In the genomic region with DNA sequence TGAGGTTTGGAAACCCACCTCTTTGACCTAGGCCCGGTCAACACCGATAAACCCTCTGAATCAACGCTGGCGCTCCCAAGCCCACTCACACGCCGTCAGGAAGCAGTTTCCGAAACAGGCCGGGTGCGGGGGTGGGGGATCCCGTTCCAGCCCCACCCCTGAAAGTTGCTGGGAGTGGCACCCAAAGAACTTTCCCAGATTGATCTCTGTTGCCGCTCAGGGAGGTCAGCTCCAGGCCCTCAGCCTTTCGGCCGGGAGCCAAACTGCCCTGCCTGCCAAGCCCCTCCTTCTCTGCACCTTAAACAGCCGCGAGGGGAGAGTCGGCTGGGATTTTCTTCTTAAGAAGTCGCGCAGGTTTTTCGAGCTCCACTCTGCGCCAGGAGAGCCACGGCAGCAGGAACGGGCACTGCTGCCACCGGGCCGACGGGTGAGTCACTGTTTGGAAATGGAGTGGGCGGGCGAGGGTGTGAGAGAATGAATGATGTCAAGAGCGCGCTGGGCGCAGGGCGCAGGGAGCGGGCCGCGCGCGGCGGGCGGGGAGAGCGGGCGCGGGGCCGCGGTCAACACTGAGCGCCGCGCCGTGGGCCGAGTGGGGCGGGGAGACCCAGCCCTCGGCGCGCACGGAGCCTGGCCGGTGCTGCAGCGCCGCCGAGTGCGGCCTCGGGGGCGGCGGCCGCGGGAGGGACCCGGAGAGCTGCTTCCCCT, we compare ENCODE assay signal across 8 cellular contexts. TPM values are rescaled to one million over a fixed set of nuclear protein-coding genes. Genes with fewer than 3 reads are reported as not detected.
DNase-seq lines count a peak whose midpoint lies in the region; ATAC-seq and TF ChIP-seq lines count a peak whose summit lies in the region.

A gene (plus strand): TSS at position 566 of the 705 bp plus-strand sequence. CDS start 70,622 bp downstream, outside the sequence.

- peak; percentile 77 for DNase-seq in COR-L47 (lab: John Stamatoyannopoulos, UW)
- DNase-seq in body of pancreas, result peak; percentile 90 to 95 (median 94)
- peak; percentile 11 for DNase-seq in iPS DF 6.9 (ENCODE audit: low read depth, low spot score)
- DNase-seq in renal cortical epithelial cell (ENCODE audit: low read depth), result peak; percentile 93
- DNase-seq in effector memory CD4-positive, alpha-beta T cell, result no peak

- H3K36me3 ChIP-seq in body of pancreas (replicated peaks in 1 of 2; ENCODE audit: insufficient read depth in 1 of 2, low read depth in 2 of 2) (no peaks in the 10 kb centered on the region), iPS DF 6.9 (ENCODE audit: control insufficient read depth, insufficient read depth, low read length) (no peaks in the 10 kb centered on the region)
- no peaks in the 10 kb centered on the region for H3K36me3 ChIP-seq in effector memory CD4-positive, alpha-beta T cell (ENCODE audit: control insufficient read depth, insufficient read depth, low read length)

- H3K9me3 ChIP-seq in body of pancreas (no peaks in the 10 kb centered on the region), iPS DF 6.9 (ENCODE audit: control insufficient read depth, insufficient read depth, low read length) (no peaks in the 10 kb centered on the region)
- H3K9me3 ChIP-seq in effector memory CD4-positive, alpha-beta T cell (ENCODE audit: control insufficient read depth, low read length), result no peaks in the 10 kb centered on the region

- H3K27me3 Mint-ChIP-seq in T-helper 1 cell treated with Interleukin-12 subunit alpha and Interleukin-12 subunit beta and Interleukin-4 antibody, amounts not matched to agents 30 μg/mL and 1 μg/mL, for 36 hours (ENCODE audit: low read depth), result peaks cover 54% of the 10 kb centered on the region

- no peaks in the 10 kb centered on the region for H3K9me3 Mint-ChIP-seq in T-helper 1 cell treated with Interleukin-12 subunit alpha and Interleukin-12 subunit beta and Interleukin-4 antibody, amounts not matched to agents 30 μg/mL and 1 μg/mL, for 36 hours

- TF ChIP-seq POLR2A in body of pancreas (IDR thresholded peaks at IDR 0.05), result peak; percentile 92 to 97 (median 96)

- peak within 1 kb of the TSS; percentile 58 to 67 for H3K4me3 ChIP-seq in body of pancreas
- H3K4me3 ChIP-seq in iPS DF 6.9 (ENCODE audit: low read length), result peak within 1 kb of the TSS; percentile 27; the same call in 1 of the 2 replicates
- H3K4me3 ChIP-seq in effector memory CD4-positive, alpha-beta T cell (ENCODE audit: insufficient read depth, low read depth, low read length, poor library complexity, severe bottlenecking), result no peak within 1 kb of the TSS

- no peaks in the 10 kb centered on the region for H3K36me3 Mint-ChIP-seq in T-helper 1 cell treated with Interleukin-12 subunit alpha and Interleukin-12 subunit beta and Interleukin-4 antibody, amounts not matched to agents 30 μg/mL and 1 μg/mL, for 36 hours (ENCODE audit: low read depth)

- 0 to 1% methylated on average over 7 to 40 of the region's 64 CpGs for WGBS in body of pancreas, 2 donors
- WGBS in iPS DF 6.9 (ENCODE audit: insufficient coverage, insufficient read length), result no CpG with 5 or more reads among the region's 64 CpGs

- no peak within 1 kb of the TSS for H3K27ac Mint-ChIP-seq in T-helper 1 cell treated with Interleukin-12 subunit alpha and Interleukin-12 subunit beta and Interleukin-4 antibody, amounts not matched to agents 30 μg/mL and 1 μg/mL, for 36 hours

- peak in 1 of 7 experiments; percentile 17 for TF ChIP-seq CTCF in body of pancreas (IDR thresholded peaks at IDR 0.05)

- H3K27me3 ChIP-seq in body of pancreas (no peaks in the 10 kb centered on the region), iPS DF 6.9 (ENCODE audit: control insufficient read depth, insufficient read depth, low read length) (peaks cover 65% of the 10 kb centered on the region)
- H3K27me3 ChIP-seq in effector memory CD4-positive, alpha-beta T cell (replicated peaks; ENCODE audit: control insufficient read depth, insufficient read depth, low read length, poor library complexity, severe bottlenecking), result peaks cover 8% of the 10 kb centered on the region

- ATAC-seq in GM19455 (IDR thresholded peaks at IDR 0.05; ENCODE audit: unreplicated experiment), result peak; percentile 60
- ATAC-seq in HG03571 (IDR thresholded peaks at IDR 0.05; ENCODE audit: unreplicated experiment), result peak; percentile 71
- ATAC-seq in body of pancreas, result peak; percentile 87

- H3K4me1 ChIP-seq in body of pancreas (peaks cover 29% of the 10 kb centered on the region), iPS DF 6.9 (ENCODE audit: control insufficient read depth, insufficient read depth, low read length) (no peaks in the 10 kb centered on the region)
- H3K4me1 ChIP-seq in effector memory CD4-positive, alpha-beta T cell (ENCODE audit: control insufficient read depth, insufficient read depth, low read length, poor library complexity, severe bottlenecking), result peaks cover 11% of the 10 kb centered on the region

- H3K4me1 Mint-ChIP-seq in T-helper 1 cell treated with Interleukin-12 subunit alpha and Interleukin-12 subunit beta and Interleukin-4 antibody, amounts not matched to agents 30 μg/mL and 1 μg/mL, for 36 hours (ENCODE audit: low read depth), result peaks cover 6% of the 10 kb centered on the region

- peak within 1 kb of the TSS; percentile 82 for H3K4me3 Mint-ChIP-seq in T-helper 1 cell treated with Interleukin-12 subunit alpha and Interleukin-12 subunit beta and Interleukin-4 antibody, amounts not matched to agents 30 μg/mL and 1 μg/mL, for 36 hours

- H3K27ac ChIP-seq in body of pancreas, result peak within 1 kb of the TSS; percentile 98 to 99 (median 98)
- H3K27ac ChIP-seq in iPS DF 6.9 (ENCODE audit: low read length), result no peak within 1 kb of the TSS
- no peak within 1 kb of the TSS for H3K27ac ChIP-seq in effector memory CD4-positive, alpha-beta T cell (ENCODE audit: insufficient read depth, low read length, poor library complexity, severe bottlenecking)

- intact Hi-C loops in body of pancreas (cut with DNase I), result no loop called here

RNA-seq across cellular contexts. Expression of the gene that starts here (rescaled TPM):
- 10 to 100 TPM; 32.2 to 36.9 TPM for total RNA-seq in body of pancreas
- total RNA-seq in renal cortical epithelial cell, result 223 and 244 TPM in 2 replicates

Comparison
In these comparisons a context has a peak if more than half of its experiments do, and no peak if none do; other contexts are left out.
1. DNase-seq: peak in COR-L47 (single experiment), body of pancreas (4 of 4), iPS DF 6.9 (single experiment) and renal cortical epithelial cell (single experiment); none in effector memory CD4-positive, alpha-beta T cell (0 of 3).
2. H3K27ac ChIP-seq: peak in body of pancreas (4 of 4); none in iPS DF 6.9 (single experiment) and effector memory CD4-positive, alpha-beta T cell (single experiment).
3. Peak in every context shown above with its lines, with median percentiles within 50 percentile points of each other: ATAC-seq.